Comparison of ENCODE assay signal across 2 cellular contexts in the genomic region with DNA sequence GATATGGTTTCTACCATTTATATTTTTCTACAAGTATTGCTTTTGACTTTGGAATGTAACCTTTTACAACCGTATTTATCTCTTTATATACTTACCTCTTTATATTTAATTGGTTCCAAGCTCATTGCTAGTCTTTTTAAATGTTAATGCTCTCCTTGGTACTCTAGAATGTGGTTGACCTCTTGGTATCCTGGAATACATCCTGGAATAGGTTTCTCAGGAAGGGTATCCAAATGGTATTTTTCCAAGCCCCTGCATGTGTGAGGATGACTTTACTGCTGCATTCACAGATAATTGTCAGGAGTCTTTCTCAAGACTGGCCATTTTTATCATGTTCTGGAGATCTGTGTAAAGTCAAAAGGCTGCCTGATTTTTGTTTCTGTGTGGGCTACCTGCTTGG.
TF ChIP-seq lines count a peak whose summit lies in the region.

No MANE protein-coding gene starts in this region.

TF ChIP-seq in HCT116, 20 proteins besides CTCF, POLR2A, EP300 and RAD21:
- TF ChIP-seq CBX3 (IDR thresholded peaks at IDR 0.05; ENCODE audit: low read depth): peak; percentile 30; the same call in 1 of the 2 replicates
- no peak for TF ChIP-seq ELF1 (IDR thresholded peaks at IDR 0.05; ENCODE audit: borderline replicate concordance, low read depth)

TF ChIP-seq in K562, 482 proteins besides CTCF, POLR2A, EP300 and RAD21:
- TF ChIP-seq, protein P1, sequence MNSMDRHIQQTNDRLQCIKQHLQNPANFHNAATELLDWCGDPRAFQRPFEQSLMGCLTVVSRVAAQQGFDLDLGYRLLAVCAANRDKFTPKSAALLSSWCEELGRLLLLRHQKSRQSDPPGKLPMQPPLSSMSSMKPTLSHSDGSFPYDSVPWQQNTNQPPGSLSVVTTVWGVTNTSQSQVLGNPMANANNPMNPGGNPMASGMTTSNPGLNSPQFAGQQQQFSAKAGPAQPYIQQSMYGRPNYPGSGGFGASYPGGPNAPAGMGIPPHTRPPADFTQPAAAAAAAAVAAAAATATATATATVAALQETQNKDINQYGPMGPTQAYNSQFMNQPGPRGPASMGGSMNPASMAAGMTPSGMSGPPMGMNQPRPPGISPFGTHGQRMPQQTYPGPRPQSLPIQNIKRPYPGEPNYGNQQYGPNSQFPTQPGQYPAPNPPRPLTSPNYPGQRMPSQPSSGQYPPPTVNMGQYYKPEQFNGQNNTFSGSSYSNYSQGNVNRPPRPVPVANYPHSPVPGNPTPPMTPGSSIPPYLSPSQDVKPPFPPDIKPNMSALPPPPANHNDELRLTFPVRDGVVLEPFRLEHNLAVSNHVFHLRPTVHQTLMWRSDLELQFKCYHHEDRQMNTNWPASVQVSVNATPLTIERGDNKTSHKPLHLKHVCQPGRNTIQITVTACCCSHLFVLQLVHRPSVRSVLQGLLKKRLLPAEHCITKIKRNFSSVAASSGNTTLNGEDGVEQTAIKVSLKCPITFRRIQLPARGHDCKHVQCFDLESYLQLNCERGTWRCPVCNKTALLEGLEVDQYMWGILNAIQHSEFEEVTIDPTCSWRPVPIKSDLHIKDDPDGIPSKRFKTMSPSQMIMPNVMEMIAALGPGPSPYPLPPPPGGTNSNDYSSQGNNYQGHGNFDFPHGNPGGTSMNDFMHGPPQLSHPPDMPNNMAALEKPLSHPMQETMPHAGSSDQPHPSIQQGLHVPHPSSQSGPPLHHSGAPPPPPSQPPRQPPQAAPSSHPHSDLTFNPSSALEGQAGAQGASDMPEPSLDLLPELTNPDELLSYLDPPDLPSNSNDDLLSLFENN (IDR thresholded peaks at IDR 0.05; ENCODE audit: low read depth in 2 of 2, low read length in 2 of 2): no peak
- TF ChIP-seq RBM25 (IDR thresholded peaks at IDR 0.05; ENCODE audit: low read depth, low read length, severe bottlenecking) (peak; percentile 51), BMI1 (IDR thresholded peaks at IDR 0.05; ENCODE audit: low read length) (no peak), HMG20B (CRISPR knock-in tag; IDR thresholded peaks at IDR 0.05) (no peak)
- TF ChIP-seq, protein P2, sequence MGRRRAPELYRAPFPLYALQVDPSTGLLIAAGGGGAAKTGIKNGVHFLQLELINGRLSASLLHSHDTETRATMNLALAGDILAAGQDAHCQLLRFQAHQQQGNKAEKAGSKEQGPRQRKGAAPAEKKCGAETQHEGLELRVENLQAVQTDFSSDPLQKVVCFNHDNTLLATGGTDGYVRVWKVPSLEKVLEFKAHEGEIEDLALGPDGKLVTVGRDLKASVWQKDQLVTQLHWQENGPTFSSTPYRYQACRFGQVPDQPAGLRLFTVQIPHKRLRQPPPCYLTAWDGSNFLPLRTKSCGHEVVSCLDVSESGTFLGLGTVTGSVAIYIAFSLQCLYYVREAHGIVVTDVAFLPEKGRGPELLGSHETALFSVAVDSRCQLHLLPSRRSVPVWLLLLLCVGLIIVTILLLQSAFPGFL (CRISPR knock-in tag; IDR thresholded peaks at IDR 0.05): no peak
TF ChIP-seq in K562: peak in this region for 1.
